1 cellular context compared by ENCODE assay signal in the genomic region with DNA sequence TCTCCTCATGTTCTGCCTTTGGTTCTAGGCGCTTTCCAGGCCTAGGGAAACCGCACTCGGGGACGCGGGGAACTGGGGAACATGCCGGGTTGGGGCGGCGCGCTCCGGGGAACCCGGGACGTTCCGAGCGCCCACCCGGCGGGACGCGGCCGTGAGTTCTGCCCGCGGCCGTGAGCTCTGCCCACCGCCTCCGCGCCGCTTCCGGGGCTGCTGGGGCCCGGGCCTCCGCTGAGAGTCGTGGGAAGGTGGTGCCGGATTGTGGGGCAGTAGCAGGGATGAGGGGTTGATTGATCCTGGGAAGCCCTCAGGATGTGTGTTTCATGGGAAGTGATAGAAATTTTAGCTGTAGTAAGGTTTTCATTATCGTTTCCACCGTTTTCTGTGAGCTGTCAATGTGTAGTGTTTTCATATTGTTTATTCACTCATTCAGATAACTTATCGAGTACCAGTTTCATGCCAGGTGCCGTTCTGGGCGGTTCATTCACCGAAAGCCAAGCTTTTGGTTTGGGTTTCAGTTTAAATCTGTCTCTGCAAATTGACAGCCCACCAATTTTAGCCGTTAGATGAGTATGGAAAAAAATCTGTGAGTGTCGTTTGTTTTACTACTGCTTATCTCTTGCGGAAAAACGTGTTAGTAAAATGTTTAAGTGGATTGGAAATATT.
TF ChIP-seq lines count a peak whose summit lies in the region.

No MANE protein-coding gene starts in this region.

TF ChIP-seq in GM12878, 131 proteins besides CTCF, POLR2A, EP300 and RAD21 (continued from another document):
- TF ChIP-seq ZBTB11 (CRISPR knock-in tag; IDR thresholded peaks at IDR 0.05) (no peak), RELA (IDR thresholded peaks at IDR 0.05; ENCODE audit: borderline replicate concordance, partially characterized antibody) (no peak), ATF2 (IDR thresholded peaks at IDR 0.05; ENCODE audit: low read length) (no peak), LARP7 (IDR thresholded peaks at IDR 0.05) (no peak; the same call in 1 of the 2 replicates), IRF4 (IDR thresholded peaks at IDR 0.05; ENCODE audit: low read depth, low read length) (no peak), MYB (IDR thresholded peaks at IDR 0.05; ENCODE audit: borderline replicate concordance, low read depth, low read length) (no peak), NR2F1 (conservative IDR thresholded peaks at IDR 0.05) (0 out of 2 replicates have a peak, but pooled peaks have one; percentile 35), RUNX3 (IDR thresholded peaks at IDR 0.05; ENCODE audit: low read length) (no peak; the same call in 1 of the 2 replicates), PAX8 (IDR thresholded peaks at IDR 0.05) (no peak), NKRF (conservative IDR thresholded peaks at IDR 0.05) (0 out of 2 replicates have a peak, but pooled peaks have one; percentile 25), MXI1 (IDR thresholded peaks at IDR 0.05; ENCODE audit: low read depth, low read length) (no peak), KAT2A (conservative IDR thresholded peaks at IDR 0.05; ENCODE audit: control insufficient read depth, low read depth, low read length) (no peak), GATAD2B (conservative IDR thresholded peaks at IDR 0.05; ENCODE audit: low read depth) (no peak; the same call in 1 of the 2 replicates), REST (IDR thresholded peaks at IDR 0.05; ENCODE audit: low read depth, low read length) (no peak), CHD4 (IDR thresholded peaks at IDR 0.05) (no peak), CHD1 (IDR thresholded peaks at IDR 0.05; ENCODE audit: low read depth, low read length) (0 out of 2 replicates have a peak, but pooled peaks have one; percentile 52), TCF12 (IDR thresholded peaks at IDR 0.05; ENCODE audit: low read depth, low read length) (no peak), MTA3 (IDR thresholded peaks at IDR 0.05; ENCODE audit: borderline replicate concordance, low read length) (no peak), RBBP5 (conservative IDR thresholded peaks at IDR 0.05) (no peak), E4F1 (IDR thresholded peaks at IDR 0.05; ENCODE audit: borderline replicate concordance, partially characterized antibody) (no peak), ASH2L (IDR thresholded peaks at IDR 0.05; ENCODE audit: borderline replicate concordance, low read depth) (0 out of 2 replicates have a peak, but pooled peaks have one; percentile 21), EED (IDR thresholded peaks at IDR 0.05; ENCODE audit: low read depth) (no peak), IRF3 (IDR thresholded peaks at IDR 0.05) (no peak), BCL11A (IDR thresholded peaks at IDR 0.05; ENCODE audit: low read depth, low read length) (no peak)
- TF ChIP-seq, protein P1, sequence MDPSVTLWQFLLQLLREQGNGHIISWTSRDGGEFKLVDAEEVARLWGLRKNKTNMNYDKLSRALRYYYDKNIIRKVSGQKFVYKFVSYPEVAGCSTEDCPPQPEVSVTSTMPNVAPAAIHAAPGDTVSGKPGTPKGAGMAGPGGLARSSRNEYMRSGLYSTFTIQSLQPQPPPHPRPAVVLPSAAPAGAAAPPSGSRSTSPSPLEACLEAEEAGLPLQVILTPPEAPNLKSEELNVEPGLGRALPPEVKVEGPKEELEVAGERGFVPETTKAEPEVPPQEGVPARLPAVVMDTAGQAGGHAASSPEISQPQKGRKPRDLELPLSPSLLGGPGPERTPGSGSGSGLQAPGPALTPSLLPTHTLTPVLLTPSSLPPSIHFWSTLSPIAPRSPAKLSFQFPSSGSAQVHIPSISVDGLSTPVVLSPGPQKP (IDR thresholded peaks at IDR 0.05; ENCODE audit: low read depth, low read length) = no peak
- TF ChIP-seq, protein P2, sequence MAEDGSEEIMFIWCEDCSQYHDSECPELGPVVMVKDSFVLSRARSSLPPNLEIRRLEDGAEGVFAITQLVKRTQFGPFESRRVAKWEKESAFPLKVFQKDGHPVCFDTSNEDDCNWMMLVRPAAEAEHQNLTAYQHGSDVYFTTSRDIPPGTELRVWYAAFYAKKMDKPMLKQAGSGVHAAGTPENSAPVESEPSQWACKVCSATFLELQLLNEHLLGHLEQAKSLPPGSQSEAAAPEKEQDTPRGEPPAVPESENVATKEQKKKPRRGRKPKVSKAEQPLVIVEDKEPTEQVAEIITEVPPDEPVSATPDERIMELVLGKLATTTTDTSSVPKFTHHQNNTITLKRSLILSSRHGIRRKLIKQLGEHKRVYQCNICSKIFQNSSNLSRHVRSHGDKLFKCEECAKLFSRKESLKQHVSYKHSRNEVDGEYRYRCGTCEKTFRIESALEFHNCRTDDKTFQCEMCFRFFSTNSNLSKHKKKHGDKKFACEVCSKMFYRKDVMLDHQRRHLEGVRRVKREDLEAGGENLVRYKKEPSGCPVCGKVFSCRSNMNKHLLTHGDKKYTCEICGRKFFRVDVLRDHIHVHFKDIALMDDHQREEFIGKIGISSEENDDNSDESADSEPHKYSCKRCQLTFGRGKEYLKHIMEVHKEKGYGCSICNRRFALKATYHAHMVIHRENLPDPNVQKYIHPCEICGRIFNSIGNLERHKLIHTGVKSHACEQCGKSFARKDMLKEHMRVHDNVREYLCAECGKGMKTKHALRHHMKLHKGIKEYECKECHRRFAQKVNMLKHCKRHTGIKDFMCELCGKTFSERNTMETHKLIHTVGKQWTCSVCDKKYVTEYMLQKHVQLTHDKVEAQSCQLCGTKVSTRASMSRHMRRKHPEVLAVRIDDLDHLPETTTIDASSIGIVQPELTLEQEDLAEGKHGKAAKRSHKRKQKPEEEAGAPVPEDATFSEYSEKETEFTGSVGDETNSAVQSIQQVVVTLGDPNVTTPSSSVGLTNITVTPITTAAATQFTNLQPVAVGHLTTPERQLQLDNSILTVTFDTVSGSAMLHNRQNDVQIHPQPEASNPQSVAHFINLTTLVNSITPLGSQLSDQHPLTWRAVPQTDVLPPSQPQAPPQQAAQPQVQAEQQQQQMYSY (CRISPR knock-in tag; IDR thresholded peaks at IDR 0.05) = no peak
